In genomic region chr4:109051054-109051453, GRCh38 we compare ENCODE assay signal across 23 cellular contexts.
"Had no signal": no experiment of that assay in that cellular context is flagged by ENCODE, and none has a peak within 500 bp of the region (broad histone marks: within the 10 kb centered on the region; RNA-seq: fewer than 3 reads in every experiment).

No MANE protein-coding gene starts in this region.

- H3K4me3 ChIP-seq: SJSA1, SK-N-MC had no signal

- FAIRE-seq: HepG2 had no signal

- H3K9ac ChIP-seq: KMS-11 had no signal

- H3K4me2 ChIP-seq: KMS-11 had no signal

- H3K27ac ChIP-seq: KMS-11, SJSA1, SK-N-MC had no signal

- H3K36me3 ChIP-seq: SJSA1 had no signal

- ATAC-seq: HepG2, Panc1, PC-3, Right ventricle myocardium inferior had no signal

- H3K9me3 ChIP-seq: SJSA1 had no signal

- DNase-seq: IMR-90, Kasumi-1, MM.1S, NCI-H1092 treated with DMSO at 0.1 percent for 48 hours, NCI-H1436, NCI-H187, NCI-H2029, NCI-H2081 treated with DMSO at 0.1 percent for 48 hours, NCI-H2171, NCI-H226, NCI-H446, NCI-H510A, NCI-H524 treated with DMSO at 0.1 percent for 48 hours, NCI-H69, NCI-H774, PC-3, SHP77 treated with DMSO at 0.1 percent for 48 hours had no signal

- H3K27me3 ChIP-seq: SJSA1 had no signal
